In genomic region chr6:107318100-107318736, GRCh38 we compare ENCODE assay signal across 10 cellular contexts.
DNase-seq lines count a peak whose midpoint lies in the region; ATAC-seq and TF ChIP-seq lines count a peak whose summit lies in the region.
"Had no signal": no experiment of that assay in that cellular context is flagged by ENCODE, and none has a peak within 500 bp of the region (broad histone marks: within the 10 kb centered on the region; RNA-seq: fewer than 3 reads in every experiment).

No MANE protein-coding gene starts in this region.

- H3K27ac Mint-ChIP-seq in activated CD4-positive, alpha-beta T cell treated with anti-CD3 and anti-CD28 coated beads, Interleukin-2, amount 10 ng/mL, durations not matched to agents 7 days and 5 days: no peak overlapping the region
- H3K27ac Mint-ChIP-seq in effector memory CD8-positive, alpha-beta T cell: no peak overlapping the region
- H3K27ac Mint-ChIP-seq: IgD-negative memory B cell had no signal

- peak overlapping the region; percentile 17 for H3K4me2 ChIP-seq in osteoblast (ENCODE audit: insufficient read depth, low read length)

- DNase-seq in AML-193 (lab: John Stamatoyannopoulos, UW) (peak; percentile 73 to 90), NCI-H2196 treated with DMSO at 0.1 percent for 48 hours (lab: John Stamatoyannopoulos, UW; ENCODE audit: unreplicated experiment) (peak; percentile 54), fibroblast of villous mesenchyme (ENCODE audit: low read depth) (peak; percentile 55), osteoblast (ENCODE audit: insufficient read length, low spot score, missing footprints) (peak; percentile 65)
- peak; percentile 49 for DNase-seq in activated CD4-positive, alpha-beta T cell treated with anti-CD3 and anti-CD28 coated beads, Interleukin-2, amount 10 ng/mL, durations not matched to agents 7 days and 5 days
- no peak for DNase-seq in effector memory CD8-positive, alpha-beta T cell

- no peaks in the 10 kb centered on the region for H4K20me1 ChIP-seq in osteoblast (ENCODE audit: insufficient read depth, low read length)

- H3K36me3 ChIP-seq in osteoblast (ENCODE audit: insufficient read depth, low read length): no peaks in the 10 kb centered on the region

- no peaks in the 10 kb centered on the region for H3K27me3 ChIP-seq in osteoblast (ENCODE audit: insufficient read depth, low read length)

- CTCF ChIA-PET in activated CD4-positive, alpha-beta T cell treated with anti-CD3 and anti-CD28 coated beads, Interleukin-2, amount 10 ng/mL, durations not matched to agents 7 days and 5 days (lab: Charles Lee): interaction anchor here (0.7 to 1.5 kb wide), 8 partner anchors 9 to 530 kb away, joined by 3 to 5 read pairs (median 3); no protein-coding TSS in a partner anchor

- H3K9me3 Mint-ChIP-seq in activated CD4-positive, alpha-beta T cell treated with anti-CD3 and anti-CD28 coated beads, Interleukin-2, amount 10 ng/mL, durations not matched to agents 7 days and 5 days: no peaks in the 10 kb centered on the region
- H3K9me3 Mint-ChIP-seq in effector memory CD8-positive, alpha-beta T cell: no peaks in the 10 kb centered on the region
- H3K9me3 Mint-ChIP-seq: IgD-negative memory B cell had no signal

- ATAC-seq in GM18498 (IDR thresholded peaks at IDR 0.05; ENCODE audit: unreplicated experiment) (peak; percentile 88), HG03039 (IDR thresholded peaks at IDR 0.05; ENCODE audit: unreplicated experiment) (peak; percentile 58)
- no peak for ATAC-seq in effector memory CD8-positive, alpha-beta T cell (replicated peaks)

- no peak overlapping the region for H3K27ac ChIP-seq in osteoblast (ENCODE audit: low read depth, low read length)
- H3K27ac ChIP-seq: skin epidermis had no signal

- POLR2A ChIA-PET in activated CD4-positive, alpha-beta T cell treated with anti-CD3 and anti-CD28 coated beads, Interleukin-2, amount 10 ng/mL, durations not matched to agents 7 days and 5 days (lab: Charles Lee): no interaction called here

- peaks cover 4% of the 10 kb centered on the region for H3K4me1 Mint-ChIP-seq in activated CD4-positive, alpha-beta T cell treated with anti-CD3 and anti-CD28 coated beads, Interleukin-2, amount 10 ng/mL, durations not matched to agents 7 days and 5 days
- peaks cover 0 to 2% of the 10 kb centered on the region in 2 donors for H3K4me1 Mint-ChIP-seq in effector memory CD8-positive, alpha-beta T cell (ENCODE audit: low read depth in 2 of 2)

- H2AFZ ChIP-seq in osteoblast (ENCODE audit: low read length): no peak overlapping the region

- H3K4me3 ChIP-seq in fibroblast of villous mesenchyme (ENCODE audit: low read depth, low read length): no peak overlapping the region
- no peak overlapping the region for H3K4me3 ChIP-seq in osteoblast (ENCODE audit: insufficient read depth, low read length)
- H3K4me3 ChIP-seq: skin epidermis had no signal

- no peaks in the 10 kb centered on the region for H3K27me3 Mint-ChIP-seq in activated CD4-positive, alpha-beta T cell treated with anti-CD3 and anti-CD28 coated beads, Interleukin-2, amount 10 ng/mL, durations not matched to agents 7 days and 5 days
- no peaks in the 10 kb centered on the region for H3K27me3 Mint-ChIP-seq in effector memory CD8-positive, alpha-beta T cell
- H3K27me3 Mint-ChIP-seq: IgD-negative memory B cell had no signal

- H3K9me3 ChIP-seq in osteoblast (ENCODE audit: low read depth, low read length): no peaks in the 10 kb centered on the region

- no peaks in the 10 kb centered on the region for H3K36me3 Mint-ChIP-seq in activated CD4-positive, alpha-beta T cell treated with anti-CD3 and anti-CD28 coated beads, Interleukin-2, amount 10 ng/mL, durations not matched to agents 7 days and 5 days (ENCODE audit: low read depth)
- H3K36me3 Mint-ChIP-seq in effector memory CD8-positive, alpha-beta T cell (ENCODE audit: insufficient read depth): peaks cover 3% of the 10 kb centered on the region
- H3K36me3 Mint-ChIP-seq: IgD-negative memory B cell had no signal

- no peaks in the 10 kb centered on the region for H3K79me2 ChIP-seq in osteoblast (ENCODE audit: insufficient read depth, low read length)

- TF ChIP-seq CTCF in fibroblast of villous mesenchyme (IDR thresholded peaks at IDR 0.05; ENCODE audit: insufficient read depth, low read depth, low read length) (peak; percentile 78), osteoblast (IDR thresholded peaks at IDR 0.05; ENCODE audit: extremely low read depth, low read depth, low read length) (peak; percentile 83)

- no peak overlapping the region for H3K4me3 Mint-ChIP-seq in activated CD4-positive, alpha-beta T cell treated with anti-CD3 and anti-CD28 coated beads, Interleukin-2, amount 10 ng/mL, durations not matched to agents 7 days and 5 days
- no peak overlapping the region for H3K4me3 Mint-ChIP-seq in effector memory CD8-positive, alpha-beta T cell
- H3K4me3 Mint-ChIP-seq: IgD-negative memory B cell had no signal

- peaks cover 28% of the 10 kb centered on the region for H3K4me1 ChIP-seq in osteoblast (ENCODE audit: insufficient read depth, low read length)

Comparison
In these comparisons a context has a peak if more than half of its experiments do, and no peak if none do; other contexts are left out.
1. DNase-seq: peak in AML-193 (2 of 2), NCI-H2196 treated with DMSO at 0.1 percent for 48 hours (single experiment), activated CD4-positive, alpha-beta T cell treated with anti-CD3 and anti-CD28 coated beads, Interleukin-2, amount 10 ng/mL, durations not matched to agents 7 days and 5 days (single experiment), fibroblast of villous mesenchyme (single experiment) and osteoblast (single experiment); none in effector memory CD8-positive, alpha-beta T cell (0 of 3).